ENCODE assay signal across 1 cellular context in the genomic region with DNA sequence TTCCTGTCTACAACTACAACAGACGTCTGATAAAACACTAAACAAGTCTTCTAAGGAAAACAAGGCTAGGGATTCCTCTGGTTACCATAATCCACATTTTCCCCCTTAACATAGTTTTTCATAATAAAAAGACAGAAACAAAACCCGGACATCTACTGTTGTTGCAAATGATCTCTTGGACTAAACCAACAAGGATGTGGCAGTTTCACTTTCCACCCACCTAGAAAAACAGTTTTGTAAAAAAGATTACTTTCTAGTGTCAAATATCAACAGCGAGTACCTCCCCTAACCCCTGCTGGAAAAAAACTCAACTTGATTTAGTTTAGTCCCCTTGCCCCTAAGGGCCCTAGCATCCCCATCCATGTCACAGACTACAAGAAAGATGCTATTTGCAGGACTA.
TF ChIP-seq lines count a peak whose summit lies in the region.

No MANE protein-coding gene starts in this region.

TF ChIP-seq in A549, 52 proteins besides CTCF, POLR2A, EP300 and RAD21:
- TF ChIP-seq, protein P1, sequence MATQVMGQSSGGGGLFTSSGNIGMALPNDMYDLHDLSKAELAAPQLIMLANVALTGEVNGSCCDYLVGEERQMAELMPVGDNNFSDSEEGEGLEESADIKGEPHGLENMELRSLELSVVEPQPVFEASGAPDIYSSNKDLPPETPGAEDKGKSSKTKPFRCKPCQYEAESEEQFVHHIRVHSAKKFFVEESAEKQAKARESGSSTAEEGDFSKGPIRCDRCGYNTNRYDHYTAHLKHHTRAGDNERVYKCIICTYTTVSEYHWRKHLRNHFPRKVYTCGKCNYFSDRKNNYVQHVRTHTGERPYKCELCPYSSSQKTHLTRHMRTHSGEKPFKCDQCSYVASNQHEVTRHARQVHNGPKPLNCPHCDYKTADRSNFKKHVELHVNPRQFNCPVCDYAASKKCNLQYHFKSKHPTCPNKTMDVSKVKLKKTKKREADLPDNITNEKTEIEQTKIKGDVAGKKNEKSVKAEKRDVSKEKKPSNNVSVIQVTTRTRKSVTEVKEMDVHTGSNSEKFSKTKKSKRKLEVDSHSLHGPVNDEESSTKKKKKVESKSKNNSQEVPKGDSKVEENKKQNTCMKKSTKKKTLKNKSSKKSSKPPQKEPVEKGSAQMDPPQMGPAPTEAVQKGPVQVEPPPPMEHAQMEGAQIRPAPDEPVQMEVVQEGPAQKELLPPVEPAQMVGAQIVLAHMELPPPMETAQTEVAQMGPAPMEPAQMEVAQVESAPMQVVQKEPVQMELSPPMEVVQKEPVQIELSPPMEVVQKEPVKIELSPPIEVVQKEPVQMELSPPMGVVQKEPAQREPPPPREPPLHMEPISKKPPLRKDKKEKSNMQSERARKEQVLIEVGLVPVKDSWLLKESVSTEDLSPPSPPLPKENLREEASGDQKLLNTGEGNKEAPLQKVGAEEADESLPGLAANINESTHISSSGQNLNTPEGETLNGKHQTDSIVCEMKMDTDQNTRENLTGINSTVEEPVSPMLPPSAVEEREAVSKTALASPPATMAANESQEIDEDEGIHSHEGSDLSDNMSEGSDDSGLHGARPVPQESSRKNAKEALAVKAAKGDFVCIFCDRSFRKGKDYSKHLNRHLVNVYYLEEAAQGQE (IDR thresholded peaks at IDR 0.05): no peak
- TF ChIP-seq TFCP2L1 (CRISPR knock-in tag; IDR thresholded peaks at IDR 0.05): no peak
- TF ChIP-seq EHF (CRISPR knock-in tag; IDR thresholded peaks at IDR 0.05): no peak
- no peak for TF ChIP-seq MAX (IDR thresholded peaks at IDR 0.05)
- TF ChIP-seq JUNB (IDR thresholded peaks at IDR 0.05): no peak
- TF ChIP-seq ZC3H11A (IDR thresholded peaks at IDR 0.05): no peak
- TF ChIP-seq PHF8 (IDR thresholded peaks at IDR 0.05; ENCODE audit: borderline replicate concordance, low read depth): no peak
- TF ChIP-seq USF2 (IDR thresholded peaks at IDR 0.05): no peak
- TF ChIP-seq SREBF2 (IDR thresholded peaks at IDR 0.05): no peak
